ENCODE assay signal across 2 cellular contexts in the genomic region with DNA sequence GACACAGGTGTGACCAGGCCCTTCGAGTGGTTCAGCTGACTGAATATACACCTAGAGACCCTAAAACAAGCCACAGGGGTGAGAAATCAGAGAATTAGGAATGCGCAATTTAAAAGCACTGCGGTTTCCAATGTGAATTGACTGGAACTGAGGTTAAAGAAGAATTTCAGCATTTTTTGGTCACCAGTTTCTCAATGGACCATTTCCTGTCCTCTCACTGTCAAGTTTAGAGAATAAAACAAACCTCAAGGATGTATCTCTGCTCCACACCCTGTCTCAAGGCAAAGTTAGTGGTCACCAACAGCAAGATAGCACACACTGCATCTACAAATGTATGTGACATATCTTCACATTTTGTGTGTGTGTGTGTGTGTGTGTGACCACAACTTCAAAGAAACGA.
TF ChIP-seq lines count a peak whose summit lies in the region.

No MANE protein-coding gene starts in this region.

TF ChIP-seq in A549, 52 proteins besides CTCF, POLR2A, EP300 and RAD21 (continued from another document):
- TF ChIP-seq MAFK (IDR thresholded peaks at IDR 0.05; ENCODE audit: partially characterized antibody) (no peak), RFX5 (IDR thresholded peaks at IDR 0.05) (no peak), CHD4 (IDR thresholded peaks at IDR 0.05; ENCODE audit: borderline replicate concordance) (no peak), HOXB13 (CRISPR knock-in tag; IDR thresholded peaks at IDR 0.05; ENCODE audit: low read depth) (no peak), HES2 (IDR thresholded peaks at IDR 0.05) (no peak), JUN (IDR thresholded peaks at IDR 0.05) (no peak)
- TF ChIP-seq, protein P1, sequence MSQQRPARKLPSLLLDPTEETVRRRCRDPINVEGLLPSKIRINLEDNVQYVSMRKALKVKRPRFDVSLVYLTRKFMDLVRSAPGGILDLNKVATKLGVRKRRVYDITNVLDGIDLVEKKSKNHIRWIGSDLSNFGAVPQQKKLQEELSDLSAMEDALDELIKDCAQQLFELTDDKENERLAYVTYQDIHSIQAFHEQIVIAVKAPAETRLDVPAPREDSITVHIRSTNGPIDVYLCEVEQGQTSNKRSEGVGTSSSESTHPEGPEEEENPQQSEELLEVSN (IDR thresholded peaks at IDR 0.05; ENCODE audit: borderline replicate concordance, low read depth): no peak

TF ChIP-seq in GM23338, 12 proteins besides CTCF, POLR2A, EP300 and RAD21 (continued from another document):
- TF ChIP-seq, protein P2, sequence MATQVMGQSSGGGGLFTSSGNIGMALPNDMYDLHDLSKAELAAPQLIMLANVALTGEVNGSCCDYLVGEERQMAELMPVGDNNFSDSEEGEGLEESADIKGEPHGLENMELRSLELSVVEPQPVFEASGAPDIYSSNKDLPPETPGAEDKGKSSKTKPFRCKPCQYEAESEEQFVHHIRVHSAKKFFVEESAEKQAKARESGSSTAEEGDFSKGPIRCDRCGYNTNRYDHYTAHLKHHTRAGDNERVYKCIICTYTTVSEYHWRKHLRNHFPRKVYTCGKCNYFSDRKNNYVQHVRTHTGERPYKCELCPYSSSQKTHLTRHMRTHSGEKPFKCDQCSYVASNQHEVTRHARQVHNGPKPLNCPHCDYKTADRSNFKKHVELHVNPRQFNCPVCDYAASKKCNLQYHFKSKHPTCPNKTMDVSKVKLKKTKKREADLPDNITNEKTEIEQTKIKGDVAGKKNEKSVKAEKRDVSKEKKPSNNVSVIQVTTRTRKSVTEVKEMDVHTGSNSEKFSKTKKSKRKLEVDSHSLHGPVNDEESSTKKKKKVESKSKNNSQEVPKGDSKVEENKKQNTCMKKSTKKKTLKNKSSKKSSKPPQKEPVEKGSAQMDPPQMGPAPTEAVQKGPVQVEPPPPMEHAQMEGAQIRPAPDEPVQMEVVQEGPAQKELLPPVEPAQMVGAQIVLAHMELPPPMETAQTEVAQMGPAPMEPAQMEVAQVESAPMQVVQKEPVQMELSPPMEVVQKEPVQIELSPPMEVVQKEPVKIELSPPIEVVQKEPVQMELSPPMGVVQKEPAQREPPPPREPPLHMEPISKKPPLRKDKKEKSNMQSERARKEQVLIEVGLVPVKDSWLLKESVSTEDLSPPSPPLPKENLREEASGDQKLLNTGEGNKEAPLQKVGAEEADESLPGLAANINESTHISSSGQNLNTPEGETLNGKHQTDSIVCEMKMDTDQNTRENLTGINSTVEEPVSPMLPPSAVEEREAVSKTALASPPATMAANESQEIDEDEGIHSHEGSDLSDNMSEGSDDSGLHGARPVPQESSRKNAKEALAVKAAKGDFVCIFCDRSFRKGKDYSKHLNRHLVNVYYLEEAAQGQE (IDR thresholded peaks at IDR 0.05; ENCODE audit: unreplicated experiment): no peak
- TF ChIP-seq STAT1 (IDR thresholded peaks at IDR 0.05; ENCODE audit: unreplicated experiment) (no peak), EZH2phosphoT487 (IDR thresholded peaks at IDR 0.05; ENCODE audit: unreplicated experiment) (no peak), ZNF114 (CRISPR knock-in tag; IDR thresholded peaks at IDR 0.05) (no peak), NANOG (IDR thresholded peaks at IDR 0.05; ENCODE audit: borderline replicate concordance) (peak; percentile 69; the same call in 1 of the 2 replicates), ZNF331 (CRISPR knock-in tag; IDR thresholded peaks at IDR 0.05; ENCODE audit: low read depth) (no peak), POLR2AphosphoS5 (IDR thresholded peaks at IDR 0.05; ENCODE audit: low read depth) (no peak)
- TF ChIP-seq, protein P3, sequence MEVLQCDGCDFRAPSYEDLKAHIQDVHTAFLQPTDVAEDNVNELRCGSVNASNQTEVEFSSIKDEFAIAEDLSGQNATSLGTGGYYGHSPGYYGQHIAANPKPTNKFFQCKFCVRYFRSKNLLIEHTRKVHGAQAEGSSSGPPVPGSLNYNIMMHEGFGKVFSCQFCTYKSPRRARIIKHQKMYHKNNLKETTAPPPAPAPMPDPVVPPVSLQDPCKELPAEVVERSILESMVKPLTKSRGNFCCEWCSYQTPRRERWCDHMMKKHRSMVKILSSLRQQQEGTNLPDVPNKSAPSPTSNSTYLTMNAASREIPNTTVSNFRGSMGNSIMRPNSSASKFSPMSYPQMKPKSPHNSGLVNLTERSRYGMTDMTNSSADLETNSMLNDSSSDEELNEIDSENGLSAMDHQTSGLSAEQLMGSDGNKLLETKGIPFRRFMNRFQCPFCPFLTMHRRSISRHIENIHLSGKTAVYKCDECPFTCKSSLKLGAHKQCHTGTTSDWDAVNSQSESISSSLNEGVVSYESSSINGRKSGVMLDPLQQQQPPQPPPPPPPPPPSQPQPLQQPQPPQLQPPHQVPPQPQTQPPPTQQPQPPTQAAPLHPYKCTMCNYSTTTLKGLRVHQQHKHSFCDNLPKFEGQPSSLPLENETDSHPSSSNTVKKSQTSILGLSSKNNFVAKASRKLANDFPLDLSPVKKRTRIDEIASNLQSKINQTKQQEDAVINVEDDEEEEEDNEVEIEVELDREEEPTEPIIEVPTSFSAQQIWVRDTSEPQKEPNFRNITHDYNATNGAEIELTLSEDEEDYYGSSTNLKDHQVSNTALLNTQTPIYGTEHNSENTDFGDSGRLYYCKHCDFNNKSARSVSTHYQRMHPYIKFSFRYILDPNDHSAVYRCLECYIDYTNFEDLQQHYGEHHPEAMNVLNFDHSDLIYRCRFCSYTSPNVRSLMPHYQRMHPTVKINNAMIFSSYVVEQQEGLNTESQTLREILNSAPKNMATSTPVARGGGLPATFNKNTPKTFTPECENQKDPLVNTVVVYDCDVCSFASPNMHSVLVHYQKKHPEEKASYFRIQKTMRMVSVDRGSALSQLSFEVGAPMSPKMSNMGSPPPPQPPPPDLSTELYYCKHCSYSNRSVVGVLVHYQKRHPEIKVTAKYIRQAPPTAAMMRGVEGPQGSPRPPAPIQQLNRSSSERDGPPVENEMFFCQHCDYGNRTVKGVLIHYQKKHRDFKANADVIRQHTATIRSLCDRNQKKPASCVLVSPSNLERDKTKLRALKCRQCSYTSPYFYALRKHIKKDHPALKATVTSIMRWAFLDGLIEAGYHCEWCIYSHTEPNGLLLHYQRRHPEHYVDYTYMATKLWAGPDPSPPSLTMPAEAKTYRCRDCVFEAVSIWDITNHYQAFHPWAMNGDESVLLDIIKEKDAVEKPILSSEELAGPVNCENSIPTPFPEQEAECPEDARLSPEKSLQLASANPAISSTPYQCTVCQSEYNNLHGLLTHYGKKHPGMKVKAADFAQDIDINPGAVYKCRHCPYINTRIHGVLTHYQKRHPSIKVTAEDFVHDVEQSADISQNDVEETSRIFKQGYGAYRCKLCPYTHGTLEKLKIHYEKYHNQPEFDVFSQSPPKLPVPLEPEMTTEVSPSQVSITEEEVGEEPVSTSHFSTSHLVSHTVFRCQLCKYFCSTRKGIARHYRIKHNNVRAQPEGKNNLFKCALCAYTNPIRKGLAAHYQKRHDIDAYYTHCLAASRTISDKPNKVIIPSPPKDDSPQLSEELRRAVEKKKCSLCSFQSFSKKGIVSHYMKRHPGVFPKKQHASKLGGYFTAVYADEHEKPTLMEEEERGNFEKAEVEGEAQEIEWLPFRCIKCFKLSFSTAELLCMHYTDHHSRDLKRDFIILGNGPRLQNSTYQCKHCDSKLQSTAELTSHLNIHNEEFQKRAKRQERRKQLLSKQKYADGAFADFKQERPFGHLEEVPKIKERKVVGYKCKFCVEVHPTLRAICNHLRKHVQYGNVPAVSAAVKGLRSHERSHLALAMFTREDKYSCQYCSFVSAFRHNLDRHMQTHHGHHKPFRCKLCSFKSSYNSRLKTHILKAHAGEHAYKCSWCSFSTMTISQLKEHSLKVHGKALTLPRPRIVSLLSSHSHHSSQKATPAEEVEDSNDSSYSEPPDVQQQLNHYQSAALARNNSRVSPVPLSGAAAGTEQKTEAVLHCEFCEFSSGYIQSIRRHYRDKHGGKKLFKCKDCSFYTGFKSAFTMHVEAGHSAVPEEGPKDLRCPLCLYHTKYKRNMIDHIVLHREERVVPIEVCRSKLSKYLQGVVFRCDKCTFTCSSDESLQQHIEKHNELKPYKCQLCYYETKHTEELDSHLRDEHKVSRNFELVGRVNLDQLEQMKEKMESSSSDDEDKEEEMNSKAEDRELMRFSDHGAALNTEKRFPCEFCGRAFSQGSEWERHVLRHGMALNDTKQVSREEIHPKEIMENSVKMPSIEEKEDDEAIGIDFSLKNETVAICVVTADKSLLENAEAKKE (CRISPR knock-in tag; IDR thresholded peaks at IDR 0.05): peak; percentile 31; the same call in 1 of the 2 replicates
TF ChIP-seq in GM23338: peak in this region for 3.
